ENCODE assay signal across 15 cellular contexts in the genomic region with DNA sequence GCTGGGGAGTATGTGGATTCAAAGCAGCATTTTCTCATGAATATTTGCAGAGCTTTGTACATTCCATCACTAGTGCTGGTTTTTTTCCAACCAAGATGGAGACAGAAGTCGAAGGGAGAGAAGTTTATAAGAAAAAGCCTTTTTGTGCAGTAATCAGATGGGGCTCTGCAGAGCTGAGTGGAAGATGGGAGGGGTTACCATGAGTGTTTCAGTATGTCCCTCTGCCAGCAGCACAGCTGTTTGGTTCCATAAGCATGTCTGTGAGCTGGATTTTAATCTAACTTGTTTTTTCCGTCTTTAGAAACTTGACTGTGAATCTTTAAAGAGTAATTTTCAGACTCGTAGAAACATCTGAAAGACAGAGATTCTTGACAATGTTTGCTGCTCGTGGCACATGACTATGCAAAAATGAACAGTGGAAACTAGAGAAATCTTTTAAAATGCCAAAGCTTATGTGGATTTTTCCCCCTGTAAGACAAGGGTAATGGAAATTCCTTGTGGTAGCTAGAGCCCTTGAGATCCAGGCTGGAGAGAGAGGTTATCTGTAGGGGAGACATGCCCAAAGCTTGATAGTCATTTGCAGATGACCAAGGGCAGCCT. TPM values are rescaled to one million over a fixed set of nuclear protein-coding genes. Genes with fewer than 3 reads are reported as not detected.
DNase-seq lines count a peak whose midpoint lies in the region; ATAC-seq and TF ChIP-seq lines count a peak whose summit lies in the region.
"Had no signal": no experiment of that assay in that cellular context is flagged by ENCODE, and none has a peak within 500 bp of the region (broad histone marks: within the 10 kb centered on the region; RNA-seq: fewer than 3 reads in every experiment).

No MANE protein-coding gene starts in this region.

- peak overlapping the region; percentile 35 for H3K9ac ChIP-seq in adipocyte (ENCODE audit: low read length)
- H3K9ac ChIP-seq in Karpas-422 (ENCODE audit: low read length): no peak overlapping the region

- ATAC-seq in upper lobe of right lung (no peak), left lobe of liver (no peak)
- ATAC-seq: body of pancreas had no signal

- DNase-seq in adipocyte (ENCODE audit: low read depth) (peak; percentile 27), fibroblast of the conjunctiva (ENCODE audit: low read depth) (peak; percentile 32), upper lobe of right lung (no peak), left lobe of liver (ENCODE audit: low spot score) (no peak), Karpas-422 (no peak), UCSD-AML1 (lab: John Stamatoyannopoulos, UW; ENCODE audit: unreplicated experiment) (no peak)
- no peak for DNase-seq in stimulated activated CD4-positive, alpha-beta T cell treated with anti-CD3 and anti-CD28 coated beads, Interleukin-15, amount 100 ng/mL, for 24 hours
- DNase-seq: activated CD4-positive, CD25-positive, alpha-beta regulatory T cell; activated naive CD4-positive, alpha-beta T cell treated with Interleukin-2 at 50 U/mL for 16 hours; body of pancreas; C1 segment of cervical spinal cord; effector memory CD4-positive, alpha-beta T cell; NCI-H1105 treated with DMSO at 0.1 percent for 48 hours; ovary had no signal

- H4K20me1 ChIP-seq in Karpas-422 (ENCODE audit: insufficient read depth, low read depth, low read length): no peaks in the 10 kb centered on the region

- H3K36me3 ChIP-seq in adipocyte (ENCODE audit: control insufficient read depth, insufficient read depth, low read length, severe bottlenecking): no peaks in the 10 kb centered on the region
- H3K36me3 ChIP-seq in muscle layer of duodenum (ENCODE audit: control insufficient read depth in 1 of 2, insufficient read depth in 2 of 2, low read length in 2 of 2): peaks cover 0 to 4% of the 10 kb centered on the region in 2 donors
- no peaks in the 10 kb centered on the region for H3K36me3 ChIP-seq in upper lobe of right lung
- H3K36me3 ChIP-seq in Karpas-422 (ENCODE audit: insufficient read depth, low read length): no peaks in the 10 kb centered on the region
- H3K36me3 ChIP-seq: ovary had no signal

- TF ChIP-seq CTCF in upper lobe of right lung (IDR thresholded peaks at IDR 0.05): no peak

- H3K79me2 ChIP-seq in Karpas-422 (ENCODE audit: low read length): no peaks in the 10 kb centered on the region

- no peaks in the 10 kb centered on the region for H3K9me2 ChIP-seq in Karpas-422 (replicated peaks; ENCODE audit: insufficient read depth, low read length)

- H3K4me3 ChIP-seq in adipocyte (ENCODE audit: low read length) (peak overlapping the region; percentile 26), muscle layer of duodenum (ENCODE audit: low read depth in 1 of 2, low read length in 2 of 2) (no peak overlapping the region), upper lobe of right lung (no peak overlapping the region), Karpas-422 (ENCODE audit: low read length) (no peak overlapping the region)
- H3K4me3 ChIP-seq: body of pancreas, ovary had no signal

- intact Hi-C loops in upper lobe of right lung (cut with DNase I): no loop called here

- no peak overlapping the region for H2AFZ ChIP-seq in Karpas-422 (ENCODE audit: low read length)

- H3K4me1 ChIP-seq in adipocyte (ENCODE audit: control insufficient read depth, insufficient read depth, low read length) (peaks cover 32% of the 10 kb centered on the region), muscle layer of duodenum (ENCODE audit: control insufficient read depth in 1 of 2, insufficient read depth in 2 of 2, low read length in 2 of 2) (peaks cover 8 to 51% of the 10 kb centered on the region in 2 donors), upper lobe of right lung (peaks cover 23% of the 10 kb centered on the region), Karpas-422 (ENCODE audit: low read length) (no peaks in the 10 kb centered on the region)
- H3K4me1 ChIP-seq: body of pancreas had no signal

- H3K27me3 ChIP-seq in adipocyte (replicated peaks; ENCODE audit: control insufficient read depth, insufficient read depth, low read length) (no peaks in the 10 kb centered on the region), muscle layer of duodenum (ENCODE audit: low read depth, low read length) (no peaks in the 10 kb centered on the region), upper lobe of right lung (no peaks in the 10 kb centered on the region), Karpas-422 (ENCODE audit: low read length) (no peaks in the 10 kb centered on the region)
- H3K27me3 ChIP-seq: body of pancreas, ovary had no signal

- H3K4me2 ChIP-seq in Karpas-422 (ENCODE audit: low read depth, low read length, poor library complexity, severe bottlenecking): no peak overlapping the region

- no peaks in the 10 kb centered on the region for H3K9me3 ChIP-seq in adipocyte (ENCODE audit: control insufficient read depth, low read length)
- no peaks in the 10 kb centered on the region for H3K9me3 ChIP-seq in muscle layer of duodenum (ENCODE audit: control insufficient read depth in 1 of 2, low read length in 2 of 2)
- H3K9me3 ChIP-seq in upper lobe of right lung: no peaks in the 10 kb centered on the region
- H3K9me3 ChIP-seq in Karpas-422 (ENCODE audit: low read length): no peaks in the 10 kb centered on the region
- H3K9me3 ChIP-seq: body of pancreas, ovary had no signal

- H3K27ac ChIP-seq in muscle layer of duodenum (ENCODE audit: low read length) (peak overlapping the region; percentile 25), upper lobe of right lung (peak overlapping the region; percentile 55), Karpas-422 (ENCODE audit: low read length) (no peak overlapping the region)
- H3K27ac ChIP-seq: body of pancreas had no signal

RNA-seq across cellular contexts. Expression of gene STARD9, which starts 20.3 kb away (rescaled TPM):
- 15.4 TPM for total RNA-seq in upper lobe of right lung
- total RNA-seq in left lobe of liver: 0.91 TPM
- 0.37 and 2.1 TPM in 2 replicates for total RNA-seq in Karpas-422 (2014; rRNA removed; shearing (Covaris generic); ENCODE audit: low replicate concordance)

RNA-seq across cellular contexts. Expression of gene HAUS2, which starts 47.1 kb away (rescaled TPM):
- total RNA-seq in upper lobe of right lung: 17.1 TPM
- 4.8 TPM for total RNA-seq in left lobe of liver
- 17.2 and 43.5 TPM in 2 replicates for total RNA-seq in Karpas-422 (2014; rRNA removed; shearing (Covaris generic); ENCODE audit: low replicate concordance)

RNA-seq across cellular contexts. Expression of gene LRRC57, which starts 47.1 kb away (rescaled TPM):
- total RNA-seq in upper lobe of right lung (25.9 TPM), left lobe of liver (8.4 TPM)
- 13.4 and 21.7 TPM in 2 replicates for total RNA-seq in Karpas-422 (2014; rRNA removed; shearing (Covaris generic); ENCODE audit: low replicate concordance)

Comparison
In these comparisons a context has a peak if more than half of its experiments do, and no peak if none do; other contexts are left out.
1. DNase-seq: peak in adipocyte (single experiment) and fibroblast of the conjunctiva (single experiment); none in upper lobe of right lung (single experiment), left lobe of liver (single experiment), Karpas-422 (single experiment), UCSD-AML1 (single experiment) and stimulated activated CD4-positive, alpha-beta T cell treated with anti-CD3 and anti-CD28 coated beads, Interleukin-15, amount 100 ng/mL, for 24 hours (single experiment).